In the genomic region with DNA sequence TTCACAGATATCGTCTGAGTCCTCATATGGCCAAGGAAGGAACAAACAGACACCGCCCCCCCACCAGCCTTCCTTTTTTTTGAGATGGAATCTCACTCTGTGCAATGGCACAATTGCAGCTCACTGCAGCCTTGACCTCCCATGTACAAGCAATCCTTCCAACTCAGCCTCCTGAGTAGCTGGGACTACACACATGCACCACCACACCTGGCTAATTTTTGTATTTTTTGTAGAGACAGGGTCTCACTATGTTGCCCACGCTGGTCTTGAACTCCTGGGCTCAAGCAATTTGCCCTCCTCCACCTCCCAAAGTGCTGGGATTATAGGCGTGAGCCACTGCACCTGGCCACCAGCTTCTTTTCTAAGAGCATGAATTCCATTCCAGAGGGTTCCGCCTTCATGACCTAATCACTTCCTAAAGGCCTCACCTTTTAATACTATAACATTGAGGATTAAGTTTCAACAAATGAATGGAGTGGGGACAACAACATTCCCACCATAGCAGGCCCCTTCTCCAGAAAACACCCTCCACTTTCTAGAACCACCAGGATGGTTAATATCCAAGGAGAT, we compare ENCODE assay signal across 7 cellular contexts. TPM values are rescaled to one million over a fixed set of nuclear protein-coding genes. Genes with fewer than 3 reads are reported as not detected.
DNase-seq lines count a peak whose midpoint lies in the region; ATAC-seq, FAIRE-seq and TF ChIP-seq lines count a peak whose summit lies in the region.
"Had no signal": no experiment of that assay in that cellular context is flagged by ENCODE, and none has a peak within 500 bp of the region (broad histone marks: within the 10 kb centered on the region; RNA-seq: fewer than 3 reads in every experiment).

No MANE protein-coding gene starts in this region.

- H3K4me3 ChIP-seq in PC-3 (ENCODE audit: low read length) (no peak overlapping the region), endodermal cell (ENCODE audit: low read length) (no peak overlapping the region), small intestine (ENCODE audit: low read depth in 1 of 2, low read length in 2 of 2) (no peak overlapping the region)

- no peaks in the 10 kb centered on the region for H3K27me3 Mint-ChIP-seq in endodermal cell (ENCODE audit: insufficient read depth)

- H3K9me3 ChIP-seq in PC-3 (ENCODE audit: low read length) (no peaks in the 10 kb centered on the region), endodermal cell (ENCODE audit: control insufficient read depth, low read length) (no peaks in the 10 kb centered on the region), small intestine (ENCODE audit: control insufficient read depth, low read depth) (no peaks in the 10 kb centered on the region)

- H3K79me2 ChIP-seq in PC-3 (ENCODE audit: low read length): peaks cover 27% of the 10 kb centered on the region

- H3K36me3 ChIP-seq in PC-3 (ENCODE audit: low read depth, low read length): no peaks in the 10 kb centered on the region
- no peaks in the 10 kb centered on the region for H3K36me3 ChIP-seq in endodermal cell (ENCODE audit: control insufficient read depth, insufficient read depth, low read length)
- H3K36me3 ChIP-seq in small intestine (ENCODE audit: control insufficient read depth in 2 of 2, insufficient read depth in 2 of 2, low read length in 2 of 2): no peaks in the 10 kb centered on the region

- no peak for FAIRE-seq in small intestine (lab: Jason Lieb, UNC)

- no peaks in the 10 kb centered on the region for H3F3A ChIP-seq in PC-3 (ENCODE audit: low read length, unreplicated experiment)

- 84 to 97% methylated on average over 5 of the region's 5 CpGs for WGBS in endodermal cell (ENCODE audit: insufficient coverage in 1 of 2, insufficient read length in 1 of 2), 2 experiments
- WGBS in small intestine, 3 donors: 28 to 69% (median 45%) methylated on average over 5 of the region's 5 CpGs

- intact Hi-C loops in PC-3 (cut with micrococcal nuclease): no loop called here

- POLR2A ChIA-PET in PC-3 (lab: Charles Lee; ENCODE audit: unreplicated experiment): no interaction called here

- ATAC-seq in PC-3: no peak
- no peak for ATAC-seq in GM18868 (IDR thresholded peaks at IDR 0.05; ENCODE audit: unreplicated experiment)

- H3K27ac Mint-ChIP-seq in endodermal cell: peak overlapping the region; percentile 36

- peak overlapping the region; percentile 37; the same call in 1 of the 2 replicates for H2AFZ ChIP-seq in PC-3 (ENCODE audit: low read length)

- no TSS peak for BruUV-seq in PC-3 (replicated peaks; lab: Mats Ljungman, UMichigan)

- H3K27ac ChIP-seq in PC-3 (ENCODE audit: low read length) (peak overlapping the region; percentile 32), endodermal cell (ENCODE audit: low read depth, low read length) (no peak overlapping the region), small intestine (ENCODE audit: low read depth in 1 of 2, low read length in 1 of 2) (peak overlapping the region; percentile 94 to 95)

- no peaks in the 10 kb centered on the region for H3K9me3 Mint-ChIP-seq in endodermal cell

- TF ChIP-seq CTCF in PC-3 (conservative IDR thresholded peaks at IDR 0.05; ENCODE audit: low read depth, low read length) (no peak), endodermal cell (conservative IDR thresholded peaks at IDR 0.05) (no peak)

- DNase-seq in PC-3: no peak
- DNase-seq in endodermal cell: no peak
- DNase-seq in small intestine: peak; percentile 67
- no peak for DNase-seq in NK-92 (lab: John Stamatoyannopoulos, UW; ENCODE audit: unreplicated experiment)
- no peak for DNase-seq in NCI-H774 (lab: John Stamatoyannopoulos, UW)
- DNase-seq: DMS153 had no signal

- H3K4me2 ChIP-seq in PC-3 (ENCODE audit: low read length): peak overlapping the region; percentile 39

- no peaks in the 10 kb centered on the region for H3K27me3 ChIP-seq in PC-3 (ENCODE audit: low read length)
- no peaks in the 10 kb centered on the region for H3K27me3 ChIP-seq in endodermal cell (ENCODE audit: control insufficient read depth, insufficient read depth, low read length, poor library complexity, severe bottlenecking)
- no peaks in the 10 kb centered on the region for H3K27me3 ChIP-seq in small intestine (ENCODE audit: control insufficient read depth in 2 of 2, insufficient read depth in 2 of 2, low read length in 2 of 2)

- no peak overlapping the region for H3K9ac ChIP-seq in PC-3 (ENCODE audit: low read length)
- H3K9ac ChIP-seq in endodermal cell (ENCODE audit: extremely low read depth, low read length, poor library complexity, severe bottlenecking): no peak overlapping the region

- peaks cover 61% of the 10 kb centered on the region for H3K4me1 Mint-ChIP-seq in endodermal cell

- CTCF ChIA-PET in PC-3 (lab: Charles Lee): interaction anchor here (0.8 kb wide), 1 partner anchor 102 kb away, joined by 5 read pairs; no protein-coding TSS in a partner anchor

- no peak overlapping the region for H3K4me3 Mint-ChIP-seq in endodermal cell

- H3K4me1 ChIP-seq in PC-3 (ENCODE audit: insufficient read depth, low read length): peaks cover 36% of the 10 kb centered on the region
- peaks cover 22% of the 10 kb centered on the region for H3K4me1 ChIP-seq in endodermal cell (ENCODE audit: control insufficient read depth, insufficient read depth, low read length)
- peaks cover 2 to 17% of the 10 kb centered on the region in 2 donors for H3K4me1 ChIP-seq in small intestine (ENCODE audit: control insufficient read depth in 2 of 2, insufficient read depth in 1 of 2, low read depth in 1 of 2, low read length in 1 of 2)

- H3K36me3 Mint-ChIP-seq in endodermal cell (ENCODE audit: low read depth): no peaks in the 10 kb centered on the region

- no peaks in the 10 kb centered on the region for H3K9me2 ChIP-seq in PC-3 (replicated peaks; ENCODE audit: low read length)

- no peaks in the 10 kb centered on the region for H4K20me1 ChIP-seq in PC-3 (ENCODE audit: low read length)

RNA-seq across cellular contexts. Expression of gene TMBIM1, which starts 2.2 kb away (rescaled TPM):
- 42.8 and 45.0 TPM in 2 replicates for total RNA-seq in PC-3 (2014; rRNA removed)
- total RNA-seq in endodermal cell: 10 to 100 TPM; 50.7 to 53.8 TPM
- polyA plus RNA-seq in endodermal cell (2013, experiment 1 of 2): 22.4 TPM
- 17.2 TPM for polyA plus RNA-seq in endodermal cell (2013, experiment 2 of 2)
- polyA plus RNA-seq in small intestine: 100 to 1,000 TPM; 112 to 179 (median 131) TPM

RNA-seq across cellular contexts. Expression of gene PNKD, which starts 24.2 kb away (rescaled TPM):
- total RNA-seq in PC-3 (2014; rRNA removed) (95.5 and 97.7 TPM in 2 replicates), endodermal cell (10 to 100 TPM; 33.9 to 39.6 TPM)
- polyA plus RNA-seq in endodermal cell (2013, experiment 1 of 2): 46.6 TPM
- 42.6 TPM for polyA plus RNA-seq in endodermal cell (2013, experiment 2 of 2)
- polyA plus RNA-seq in small intestine: 100 to 1,000 TPM in 1 of 3 donors, 10 to 100 TPM in 2; 88.4 to 137 (median 91.6) TPM

RNA-seq across cellular contexts. Expression of gene AAMP, which starts 24.6 kb away (rescaled TPM):
- total RNA-seq in PC-3 (2014; rRNA removed) (272 and 312 TPM in 2 replicates), endodermal cell (10 to 100 TPM; 89.2 to 97.2 TPM)
- polyA plus RNA-seq in endodermal cell (2013, experiment 1 of 2): 59.9 TPM
- 54.7 TPM for polyA plus RNA-seq in endodermal cell (2013, experiment 2 of 2)
- 100 to 1,000 TPM; 101 to 134 (median 118) TPM for polyA plus RNA-seq in small intestine

RNA-seq across cellular contexts. Expression of gene GPBAR1, which starts 33.7 kb away (rescaled TPM):
- total RNA-seq in PC-3 (2014; rRNA removed) (0.18 TPM in 1 of 2 replicates, not detected in the other), endodermal cell (under 1 TPM; 0.18 TPM)
- polyA plus RNA-seq in endodermal cell (2013, experiment 1 of 2): 1.9 TPM
- 1.2 TPM for polyA plus RNA-seq in endodermal cell (2013, experiment 2 of 2)
- 1 to 10 TPM; 1.3 to 3.9 (median 1.4) TPM for polyA plus RNA-seq in small intestine
